In the genomic region with DNA sequence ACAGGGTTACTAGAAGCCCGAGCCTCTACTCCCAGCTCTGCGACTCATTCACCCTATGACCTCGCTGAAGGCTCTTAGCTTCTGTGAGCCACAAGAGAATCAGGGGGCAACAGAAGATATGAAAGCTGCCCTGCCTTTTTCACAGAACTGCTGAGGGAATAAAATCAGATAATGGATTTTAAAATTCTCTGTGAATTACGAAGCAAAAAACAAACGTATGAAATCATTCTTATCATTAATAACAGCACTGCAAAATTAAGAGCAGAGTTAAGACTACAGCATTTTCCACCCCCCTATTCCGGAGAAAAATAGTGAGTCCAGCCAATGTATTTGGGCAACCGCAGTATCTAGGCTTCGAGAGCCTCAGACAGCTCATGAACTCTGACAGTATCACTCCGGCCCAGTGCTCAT, we compare ENCODE assay signal across 12 cellular contexts. TPM values are rescaled to one million over a fixed set of nuclear protein-coding genes. Genes with fewer than 3 reads are reported as not detected.
DNase-seq lines count a peak whose midpoint lies in the region; ATAC-seq, FAIRE-seq and TF ChIP-seq lines count a peak whose summit lies in the region.
"Had no signal": no experiment of that assay in that cellular context is flagged by ENCODE, and none has a peak within 500 bp of the region (broad histone marks: within the 10 kb centered on the region; RNA-seq: fewer than 3 reads in every experiment).

No MANE protein-coding gene starts in this region.

- peak overlapping the region; percentile 54 for H3K4me2 ChIP-seq in astrocyte (ENCODE audit: low read length)
- H3K4me2 ChIP-seq in smooth muscle cell: peak overlapping the region; percentile 31

- TF ChIP-seq CTCF in HFF-Myc (IDR thresholded peaks at IDR 0.05; ENCODE audit: low read depth, low read length, missing control alignments): no peak
- no peak for TF ChIP-seq CTCF in astrocyte (IDR thresholded peaks at IDR 0.05; ENCODE audit: insufficient read depth, low read depth, low read length)
- TF ChIP-seq CTCF in smooth muscle cell (IDR thresholded peaks at IDR 0.05; ENCODE audit: borderline replicate concordance, insufficient read depth, poor library complexity, severe bottlenecking): no peak

- WGBS in smooth muscle cell (ENCODE audit: low lambda C conversion rate): 62% methylated on average over 9 of the region's 9 CpGs

- H4K20me1 ChIP-seq in astrocyte (ENCODE audit: insufficient read depth, low read length) (peaks cover 50% of the 10 kb centered on the region), smooth muscle cell (ENCODE audit: low read depth) (peaks cover 75% of the 10 kb centered on the region)

- no peaks in the 10 kb centered on the region for H3K27me3 Mint-ChIP-seq in astrocyte (ENCODE audit: low read depth, unreplicated experiment)
- H3K27me3 Mint-ChIP-seq in immature natural killer cell (ENCODE audit: low read depth in 3 of 3): peaks cover 0 to 6% (median 3%) of the 10 kb centered on the region in 3 donors
- H3K27me3 Mint-ChIP-seq: CD4-positive, alpha-beta memory T cell had no signal

- H3K27me3 ChIP-seq in astrocyte (ENCODE audit: insufficient read depth, low read length) (no peaks in the 10 kb centered on the region), smooth muscle cell (ENCODE audit: low read depth) (no peaks in the 10 kb centered on the region)

- FAIRE-seq in astrocyte (lab: Jason Lieb, UNC) (peak; percentile 64), RCC 7860 (lab: Jason Lieb, UNC) (no peak)

- DNase-seq in HFF-Myc (ENCODE audit: extremely low read depth, low read depth) (no peak), astrocyte (ENCODE audit: low read depth) (peak; percentile 65), left ventricle myocardium superior (no peak), smooth muscle cell (lab: John Stamatoyannopoulos, UW; ENCODE audit: unreplicated experiment) (no peak), RCC 7860 (ENCODE audit: low spot score) (no peak), NCI-H187 treated with DMSO at 0.1 percent for 48 hours (lab: John Stamatoyannopoulos, UW) (no peak), immature natural killer cell (no peak)
- DNase-seq: CD4-positive, alpha-beta memory T cell; NCI-H2227 treated with DMSO at 0.1 percent for 48 hours; SHP77 had no signal

- H3K27ac ChIP-seq in astrocyte (ENCODE audit: low read depth, low read length) (peak overlapping the region; percentile 92), smooth muscle cell (ENCODE audit: low read depth) (peak overlapping the region; percentile 42)

- peak overlapping the region; percentile 8 for H3K27ac Mint-ChIP-seq in astrocyte (ENCODE audit: unreplicated experiment)
- no peak overlapping the region for H3K27ac Mint-ChIP-seq in immature natural killer cell

- H3K9ac ChIP-seq in astrocyte (ENCODE audit: low read length) (peak overlapping the region; percentile 78), smooth muscle cell (ENCODE audit: low read depth) (no peak overlapping the region)

- H3K79me2 ChIP-seq in astrocyte (ENCODE audit: insufficient read depth, low read length) (peaks cover 100% of the 10 kb centered on the region), smooth muscle cell (ENCODE audit: low read depth) (peaks cover 86% of the 10 kb centered on the region)

- H3K36me3 ChIP-seq in astrocyte (ENCODE audit: insufficient read depth, low read length): peaks cover 3% of the 10 kb centered on the region
- H3K36me3 ChIP-seq in smooth muscle cell (ENCODE audit: low read depth): no peaks in the 10 kb centered on the region

- H3K9me3 Mint-ChIP-seq in astrocyte (ENCODE audit: unreplicated experiment) (no peaks in the 10 kb centered on the region), immature natural killer cell (no peaks in the 10 kb centered on the region)

- intact Hi-C loops in left ventricle myocardium superior (cut with micrococcal nuclease): no loop called here

- H3K4me1 ChIP-seq in astrocyte (ENCODE audit: insufficient read depth, low read length) (peaks cover 87% of the 10 kb centered on the region), smooth muscle cell (ENCODE audit: low read depth) (peaks cover 32% of the 10 kb centered on the region)

- peaks cover 10% of the 10 kb centered on the region for H3K36me3 Mint-ChIP-seq in astrocyte (ENCODE audit: low read depth, unreplicated experiment)
- no peaks in the 10 kb centered on the region for H3K36me3 Mint-ChIP-seq in immature natural killer cell
- H3K36me3 Mint-ChIP-seq: CD4-positive, alpha-beta memory T cell had no signal

- H3K4me1 Mint-ChIP-seq in astrocyte (ENCODE audit: low read depth, unreplicated experiment): peaks cover 73% of the 10 kb centered on the region
- peaks cover 0 to 18% of the 10 kb centered on the region in 2 donors for H3K4me1 Mint-ChIP-seq in immature natural killer cell

- H2AFZ ChIP-seq in astrocyte (ENCODE audit: low read depth, low read length) (no peak overlapping the region), smooth muscle cell (ENCODE audit: low read depth) (no peak overlapping the region)

- H3K4me3 ChIP-seq in HFF-Myc (replicated peaks; ENCODE audit: low read depth, low read length) (peak overlapping the region; percentile 26), astrocyte (ENCODE audit: insufficient read depth, low read depth, low read length) (no peak overlapping the region), smooth muscle cell (no peak overlapping the region)

- ATAC-seq in left ventricle myocardium superior: peak; percentile 18
- no peak for ATAC-seq in HG02798 (IDR thresholded peaks at IDR 0.05; ENCODE audit: poor library complexity, unreplicated experiment)
- ATAC-seq: activated CD4-positive, CD25-positive, alpha-beta regulatory T cell treated with anti-CD3 and anti-CD28 coated beads, Interleukin-2, amount 50 U/mL, for 24 hours had no signal

- H3K4me3 Mint-ChIP-seq in astrocyte (ENCODE audit: unreplicated experiment) (no peak overlapping the region), immature natural killer cell (no peak overlapping the region)
- H3K4me3 Mint-ChIP-seq: CD4-positive, alpha-beta memory T cell had no signal

- no peaks in the 10 kb centered on the region for H3K9me3 ChIP-seq in astrocyte (ENCODE audit: insufficient read depth, low read depth, low read length)
- no peaks in the 10 kb centered on the region for H3K9me3 ChIP-seq in smooth muscle cell (replicated peaks; ENCODE audit: low read depth)

- peaks cover 17% of the 10 kb centered on the region for H3F3A ChIP-seq in smooth muscle cell (ENCODE audit: low read depth)

RNA-seq across cellular contexts. Expression of a gene that starts 33.5 kb away (rescaled TPM):
- total RNA-seq in astrocyte (62.7 and 67.9 TPM in 2 replicates), left ventricle myocardium superior (7.7 TPM), smooth muscle cell (17.9 and 24.8 TPM in 2 replicates)
- polyA plus RNA-seq in smooth muscle cell (12.6 and 15.8 TPM in 2 replicates), immature natural killer cell (1 to 10 TPM in 1 of 3 donors, under 1 TPM in 1, not detected in 1; 0.32 to 1.2 TPM)
